1 cellular context compared by ENCODE assay signal in the genomic region with DNA sequence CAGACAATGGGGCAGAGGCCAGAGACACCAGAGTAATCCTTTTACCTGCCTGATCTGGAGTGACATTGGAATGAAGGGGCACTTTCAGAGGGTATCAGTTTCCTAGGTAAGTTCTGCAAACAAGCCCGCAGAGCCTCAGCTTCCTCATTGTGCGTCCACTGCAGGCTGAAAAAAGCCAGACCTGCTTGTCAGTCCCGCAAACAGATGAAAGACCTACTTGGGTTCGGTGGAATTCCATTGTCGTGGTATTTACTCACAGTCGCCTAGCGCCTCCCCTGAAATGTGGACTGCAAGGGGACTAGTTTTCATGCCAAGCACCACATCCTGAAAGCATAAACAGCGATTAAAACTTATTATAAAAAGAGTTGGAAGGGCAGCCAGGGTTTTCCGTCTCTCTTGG.
TF ChIP-seq lines count a peak whose summit lies in the region.

No MANE protein-coding gene starts in this region.

TF ChIP-seq in GM23338, 12 proteins besides CTCF, POLR2A, EP300 and RAD21 (continued from another document):
- TF ChIP-seq, protein P1, sequence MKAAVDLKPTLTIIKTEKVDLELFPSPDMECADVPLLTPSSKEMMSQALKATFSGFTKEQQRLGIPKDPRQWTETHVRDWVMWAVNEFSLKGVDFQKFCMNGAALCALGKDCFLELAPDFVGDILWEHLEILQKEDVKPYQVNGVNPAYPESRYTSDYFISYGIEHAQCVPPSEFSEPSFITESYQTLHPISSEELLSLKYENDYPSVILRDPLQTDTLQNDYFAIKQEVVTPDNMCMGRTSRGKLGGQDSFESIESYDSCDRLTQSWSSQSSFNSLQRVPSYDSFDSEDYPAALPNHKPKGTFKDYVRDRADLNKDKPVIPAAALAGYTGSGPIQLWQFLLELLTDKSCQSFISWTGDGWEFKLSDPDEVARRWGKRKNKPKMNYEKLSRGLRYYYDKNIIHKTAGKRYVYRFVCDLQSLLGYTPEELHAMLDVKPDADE (IDR thresholded peaks at IDR 0.05), result no peak
- no peak for TF ChIP-seq NANOG (IDR thresholded peaks at IDR 0.05; ENCODE audit: borderline replicate concordance)
- no peak for TF ChIP-seq JUNB (IDR thresholded peaks at IDR 0.05; ENCODE audit: unreplicated experiment)
- TF ChIP-seq REST (IDR thresholded peaks at IDR 0.05; ENCODE audit: unreplicated experiment), result no peak
- no peak for TF ChIP-seq ZNF114 (CRISPR knock-in tag; IDR thresholded peaks at IDR 0.05)
- TF ChIP-seq EZH2phosphoT487 (IDR thresholded peaks at IDR 0.05; ENCODE audit: unreplicated experiment), result no peak
- TF ChIP-seq, protein P2, sequence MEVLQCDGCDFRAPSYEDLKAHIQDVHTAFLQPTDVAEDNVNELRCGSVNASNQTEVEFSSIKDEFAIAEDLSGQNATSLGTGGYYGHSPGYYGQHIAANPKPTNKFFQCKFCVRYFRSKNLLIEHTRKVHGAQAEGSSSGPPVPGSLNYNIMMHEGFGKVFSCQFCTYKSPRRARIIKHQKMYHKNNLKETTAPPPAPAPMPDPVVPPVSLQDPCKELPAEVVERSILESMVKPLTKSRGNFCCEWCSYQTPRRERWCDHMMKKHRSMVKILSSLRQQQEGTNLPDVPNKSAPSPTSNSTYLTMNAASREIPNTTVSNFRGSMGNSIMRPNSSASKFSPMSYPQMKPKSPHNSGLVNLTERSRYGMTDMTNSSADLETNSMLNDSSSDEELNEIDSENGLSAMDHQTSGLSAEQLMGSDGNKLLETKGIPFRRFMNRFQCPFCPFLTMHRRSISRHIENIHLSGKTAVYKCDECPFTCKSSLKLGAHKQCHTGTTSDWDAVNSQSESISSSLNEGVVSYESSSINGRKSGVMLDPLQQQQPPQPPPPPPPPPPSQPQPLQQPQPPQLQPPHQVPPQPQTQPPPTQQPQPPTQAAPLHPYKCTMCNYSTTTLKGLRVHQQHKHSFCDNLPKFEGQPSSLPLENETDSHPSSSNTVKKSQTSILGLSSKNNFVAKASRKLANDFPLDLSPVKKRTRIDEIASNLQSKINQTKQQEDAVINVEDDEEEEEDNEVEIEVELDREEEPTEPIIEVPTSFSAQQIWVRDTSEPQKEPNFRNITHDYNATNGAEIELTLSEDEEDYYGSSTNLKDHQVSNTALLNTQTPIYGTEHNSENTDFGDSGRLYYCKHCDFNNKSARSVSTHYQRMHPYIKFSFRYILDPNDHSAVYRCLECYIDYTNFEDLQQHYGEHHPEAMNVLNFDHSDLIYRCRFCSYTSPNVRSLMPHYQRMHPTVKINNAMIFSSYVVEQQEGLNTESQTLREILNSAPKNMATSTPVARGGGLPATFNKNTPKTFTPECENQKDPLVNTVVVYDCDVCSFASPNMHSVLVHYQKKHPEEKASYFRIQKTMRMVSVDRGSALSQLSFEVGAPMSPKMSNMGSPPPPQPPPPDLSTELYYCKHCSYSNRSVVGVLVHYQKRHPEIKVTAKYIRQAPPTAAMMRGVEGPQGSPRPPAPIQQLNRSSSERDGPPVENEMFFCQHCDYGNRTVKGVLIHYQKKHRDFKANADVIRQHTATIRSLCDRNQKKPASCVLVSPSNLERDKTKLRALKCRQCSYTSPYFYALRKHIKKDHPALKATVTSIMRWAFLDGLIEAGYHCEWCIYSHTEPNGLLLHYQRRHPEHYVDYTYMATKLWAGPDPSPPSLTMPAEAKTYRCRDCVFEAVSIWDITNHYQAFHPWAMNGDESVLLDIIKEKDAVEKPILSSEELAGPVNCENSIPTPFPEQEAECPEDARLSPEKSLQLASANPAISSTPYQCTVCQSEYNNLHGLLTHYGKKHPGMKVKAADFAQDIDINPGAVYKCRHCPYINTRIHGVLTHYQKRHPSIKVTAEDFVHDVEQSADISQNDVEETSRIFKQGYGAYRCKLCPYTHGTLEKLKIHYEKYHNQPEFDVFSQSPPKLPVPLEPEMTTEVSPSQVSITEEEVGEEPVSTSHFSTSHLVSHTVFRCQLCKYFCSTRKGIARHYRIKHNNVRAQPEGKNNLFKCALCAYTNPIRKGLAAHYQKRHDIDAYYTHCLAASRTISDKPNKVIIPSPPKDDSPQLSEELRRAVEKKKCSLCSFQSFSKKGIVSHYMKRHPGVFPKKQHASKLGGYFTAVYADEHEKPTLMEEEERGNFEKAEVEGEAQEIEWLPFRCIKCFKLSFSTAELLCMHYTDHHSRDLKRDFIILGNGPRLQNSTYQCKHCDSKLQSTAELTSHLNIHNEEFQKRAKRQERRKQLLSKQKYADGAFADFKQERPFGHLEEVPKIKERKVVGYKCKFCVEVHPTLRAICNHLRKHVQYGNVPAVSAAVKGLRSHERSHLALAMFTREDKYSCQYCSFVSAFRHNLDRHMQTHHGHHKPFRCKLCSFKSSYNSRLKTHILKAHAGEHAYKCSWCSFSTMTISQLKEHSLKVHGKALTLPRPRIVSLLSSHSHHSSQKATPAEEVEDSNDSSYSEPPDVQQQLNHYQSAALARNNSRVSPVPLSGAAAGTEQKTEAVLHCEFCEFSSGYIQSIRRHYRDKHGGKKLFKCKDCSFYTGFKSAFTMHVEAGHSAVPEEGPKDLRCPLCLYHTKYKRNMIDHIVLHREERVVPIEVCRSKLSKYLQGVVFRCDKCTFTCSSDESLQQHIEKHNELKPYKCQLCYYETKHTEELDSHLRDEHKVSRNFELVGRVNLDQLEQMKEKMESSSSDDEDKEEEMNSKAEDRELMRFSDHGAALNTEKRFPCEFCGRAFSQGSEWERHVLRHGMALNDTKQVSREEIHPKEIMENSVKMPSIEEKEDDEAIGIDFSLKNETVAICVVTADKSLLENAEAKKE (CRISPR knock-in tag; IDR thresholded peaks at IDR 0.05), result no peak
